In genomic region chr6:43770417-43771209, GRCh38 we compare ENCODE assay signal across 8 cellular contexts. TPM values are rescaled to one million over a fixed set of nuclear protein-coding genes. Genes with fewer than 3 reads are reported as not detected.
DNase-seq lines count a peak whose midpoint lies in the region; ATAC-seq and TF ChIP-seq lines count a peak whose summit lies in the region.

No MANE protein-coding gene starts in this region.

- peak; percentile 51 for TF ChIP-seq POLR2A in transverse colon (IDR thresholded peaks at IDR 0.05)

- H3K4me1 ChIP-seq in transverse colon, result peaks cover 14 to 74% (median 59%) of the 10 kb centered on the region in 4 donors

- no peaks in the 10 kb centered on the region for H3K36me3 ChIP-seq in transverse colon

- H3K9me3 Mint-ChIP-seq in activated T-helper 17 cell treated with anti-CD3 and anti-CD28 coated beads, Interleukin-2, amount 50 U/mL, for 72 hours, result no peaks in the 10 kb centered on the region
- H3K9me3 Mint-ChIP-seq in naive B cell, result no peaks in the 10 kb centered on the region

- TF ChIP-seq CTCF in AG09319 (IDR thresholded peaks at IDR 0.05; ENCODE audit: low read depth, low read length), result no peak
- TF ChIP-seq CTCF in GM20000 (IDR thresholded peaks at IDR 0.05; ENCODE audit: extremely low read depth, missing control alignments), result no peak
- no peak for TF ChIP-seq CTCF in transverse colon (IDR thresholded peaks at IDR 0.05)
- TF ChIP-seq CTCF in omental fat pad (IDR thresholded peaks at IDR 0.05), result no peak

- no peak for TF ChIP-seq EP300 in transverse colon (IDR thresholded peaks at IDR 0.05; ENCODE audit: low read depth)

- H3K4me3 ChIP-seq in transverse colon, result peak overlapping the region; percentile 68 to 88 (median 83)

- in situ Hi-C loops in transverse colon (cut with MboI; ENCODE audit: low pct_ligation_motif_present in 1 of 4, low pct_unique_long_range_greater_than_20kb in 1 of 4, low sequenced_read_pairs in 3 of 4), result loop anchor here in 2 of 4 donors (25.0 kb wide), 1 partner anchor 108 kb away; no protein-coding TSS in a partner anchor

- peak overlapping the region; percentile 79 for H3K4me3 Mint-ChIP-seq in activated T-helper 17 cell treated with anti-CD3 and anti-CD28 coated beads, Interleukin-2, amount 50 U/mL, for 72 hours
- H3K4me3 Mint-ChIP-seq in naive B cell, result peak overlapping the region; percentile 93 to 99 (median 94)

- peak overlapping the region; percentile 86 for H3K27ac Mint-ChIP-seq in activated T-helper 17 cell treated with anti-CD3 and anti-CD28 coated beads, Interleukin-2, amount 50 U/mL, for 72 hours
- peak overlapping the region in 4 of 6 donors; percentile 27 to 96 (median 69) for H3K27ac Mint-ChIP-seq in naive B cell

- peaks cover 52% of the 10 kb centered on the region for H3K36me3 Mint-ChIP-seq in activated T-helper 17 cell treated with anti-CD3 and anti-CD28 coated beads, Interleukin-2, amount 50 U/mL, for 72 hours (ENCODE audit: low read depth)
- no peaks in the 10 kb centered on the region for H3K36me3 Mint-ChIP-seq in naive B cell

- peaks cover 11% of the 10 kb centered on the region for H3K4me1 Mint-ChIP-seq in activated T-helper 17 cell treated with anti-CD3 and anti-CD28 coated beads, Interleukin-2, amount 50 U/mL, for 72 hours
- peaks cover 31 to 44% (median 34%) of the 10 kb centered on the region in 3 donors for H3K4me1 Mint-ChIP-seq in naive B cell

- WGBS in transverse colon (ENCODE audit: low coverage in 1 of 2), 2 donors, result 0 to 1% methylated on average over 12 to 65 of the region's 84 CpGs

- H3K9me3 ChIP-seq in transverse colon, result no peaks in the 10 kb centered on the region

- ATAC-seq in activated T-helper 17 cell treated with anti-CD3 and anti-CD28 coated beads, Interleukin-2, amount 50 U/mL, for 72 hours (replicated peaks), result peak; percentile 19
- peak; percentile 1 to 8 for ATAC-seq in naive B cell (ENCODE audit: low read depth in 2 of 2)
- no peak for ATAC-seq in omental fat pad (ENCODE audit: low FRiP score)

- DNase-seq in AG09319 (ENCODE audit: extremely low read depth, low read depth) (peak; percentile 39), GM20000 (ENCODE audit: low spot score) (peak; percentile 74), NOMO-1 (lab: John Stamatoyannopoulos, UW; ENCODE audit: unreplicated experiment in 2 of 2) (peak; percentile 53 to 71), fibroblast of peridontal ligament (ENCODE audit: extremely low read depth) (peak; percentile 69), naive B cell (peak; percentile 35), transverse colon (peak; percentile 66), omental fat pad (ENCODE audit: low spot score) (no peak)

- intact Hi-C loops in transverse colon (cut with DNase I; ENCODE audit: low total_unique reads), result no loop called here

- no peaks in the 10 kb centered on the region for H3K27me3 ChIP-seq in transverse colon

- H3K27me3 Mint-ChIP-seq in activated T-helper 17 cell treated with anti-CD3 and anti-CD28 coated beads, Interleukin-2, amount 50 U/mL, for 72 hours, result peaks cover 4% of the 10 kb centered on the region
- peaks cover 21 to 57% (median 22%) of the 10 kb centered on the region in 3 donors for H3K27me3 Mint-ChIP-seq in naive B cell

- H3K27ac ChIP-seq in transverse colon, result peak overlapping the region; percentile 96 to 99 (median 96)

RNA-seq across cellular contexts. Expression of gene VEGFA, which starts 0.6 kb away (rescaled TPM):
- total RNA-seq in activated T-helper 17 cell treated with anti-CD3 and anti-CD28 coated beads, Interleukin-2, amount 50 U/mL, for 72 hours, result 100 to 1,000 TPM in 1 of 2 donors, 10 to 100 TPM in 1; 48.7 to 142 TPM
- polyA plus RNA-seq in naive B cell (ENCODE audit: low read depth in 6 of 6), result under 1 TPM in 4 of 6 donors, not detected in 2; 0.08 to 0.70 (median 0.41) TPM
- total RNA-seq in transverse colon (100 to 1,000 TPM; 131 to 608 (median 203) TPM), omental fat pad (100 to 1,000 TPM; 157 to 656 (median 510) TPM)
